31 cellular contexts compared by ENCODE assay signal in the genomic region with DNA sequence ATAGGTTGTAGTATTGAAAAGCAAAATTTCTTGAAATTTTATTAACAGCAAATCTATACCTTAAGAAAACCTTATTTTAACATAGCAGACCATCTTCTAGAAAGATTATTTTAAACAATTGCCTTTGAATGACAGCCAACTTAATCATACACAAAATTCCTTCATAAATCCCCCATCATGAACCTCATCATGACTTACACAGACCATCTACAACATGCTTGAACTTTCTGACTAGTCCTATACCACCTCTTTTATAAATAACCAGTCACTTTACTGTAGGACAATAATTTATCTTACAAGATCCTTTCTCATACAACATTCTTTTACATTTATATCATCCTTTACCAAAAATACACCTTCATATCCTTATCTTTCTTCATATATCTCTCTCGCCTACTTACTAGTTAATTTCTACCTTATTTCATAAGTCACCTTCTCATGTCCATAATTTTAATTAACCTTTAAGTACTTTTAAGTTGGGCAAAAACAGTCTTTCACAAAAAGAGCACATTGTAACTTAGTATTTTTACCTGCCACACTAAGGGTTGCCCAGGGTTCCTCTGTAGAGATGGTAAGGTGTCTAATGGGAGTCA. TPM values are rescaled to one million over a fixed set of nuclear protein-coding genes. Genes with fewer than 3 reads are reported as not detected.
A peak's percentile ranks its signal among the peaks of the same experiment; 100 is the strongest.
DNase-seq lines count a peak whose midpoint lies in the region; ATAC-seq, FAIRE-seq and TF ChIP-seq lines count a peak whose summit lies in the region.
"Had no signal": no experiment of that assay in that cellular context is flagged by ENCODE, and none has a peak within 500 bp of the region (broad histone marks: within the 10 kb centered on the region; RNA-seq: fewer than 3 reads in every experiment).

No MANE protein-coding gene starts in this region.

- intact Hi-C loops in HepG2 (cut with micrococcal nuclease; ENCODE audit: unreplicated experiment) (no loop called here), right lobe of liver (cut with DNase I) (no loop called here)

- H3K9ac ChIP-seq in HepG2 (ENCODE audit: insufficient read depth, low read depth, low read length) = no peak overlapping the region
- H3K9ac ChIP-seq: parathyroid adenoma had no signal

- peaks cover 61% of the 10 kb centered on the region for H3K9me3 ChIP-seq in HepG2 (ENCODE audit: low read length)
- no peaks in the 10 kb centered on the region for H3K9me3 ChIP-seq in right lobe of liver
- H3K9me3 ChIP-seq: colonic mucosa, Peyer's patch, upper lobe of right lung had no signal

- WGBS in HepG2 (ENCODE audit: low lambda C conversion rate) = 5% methylated on average over 1 of the region's 1 CpG
- 35% methylated on average over 1 of the region's 1 CpG for WGBS in right lobe of liver (ENCODE audit: insufficient coverage, low coverage, low lambda C conversion rate, missing lambda C conversion rate)

- no TSS peak for BruUV-seq in HepG2 (replicated peaks; lab: Mats Ljungman, UMichigan)

- TF ChIP-seq POLR2A in HepG2 (IDR thresholded peaks at IDR 0.05; ENCODE audit: insufficient read depth in 1 of 2, low read depth in 2 of 2, low read length in 2 of 2) (no peak), right lobe of liver (IDR thresholded peaks at IDR 0.05) (no peak)

- no peak overlapping the region for H3K4me2 ChIP-seq in HepG2 (ENCODE audit: low read depth, low read length)

- DNase-seq in HepG2 (ENCODE audit: low spot score) = no peak
- no peak for DNase-seq in right lobe of liver
- peak; percentile 21 for DNase-seq in M059J (ENCODE audit: low read depth)
- peak; percentile 39 for DNase-seq in astrocyte of the spinal cord (ENCODE audit: low read depth, low spot score)
- DNase-seq in GM10266 (ENCODE audit: extremely low spot score) = no peak
- DNase-seq in superior temporal gyrus (ENCODE audit: extremely low spot score) = no peak
- no peak for DNase-seq in GM10248 (ENCODE audit: extremely low spot score)
- DNase-seq: activated CD4-positive, alpha-beta T cell treated with anti-CD3 and anti-CD28 coated beads, Interleukin-2, amount 50 U/mL, for 1 hour; activated CD8-positive, alpha-beta memory T cell treated with anti-CD3 and anti-CD28 coated beads, Interleukin-2, amount 10 ng/mL, durations not matched to agents 7 days and 5 days; activated naive CD4-positive, alpha-beta T cell treated with Interleukin-2 at 50 U/mL for 16 hours; activated T-cell treated with anti-CD3 and anti-CD28 coated beads, Interleukin-2, amount 50 U/mL, for 48 hours; Calu3; colonic mucosa; effector memory CD4-positive, alpha-beta T cell; GOT3; heart left ventricle; kidney glomerular epithelial cell; lower lobe of right lung; NCI-H2029 treated with DMSO at 0.1 percent for 48 hours; NCI-H524; Peyer's patch; right cardiac atrium; stimulated activated CD4-positive, alpha-beta T cell treated with anti-CD3 and anti-CD28 coated beads, Interleukin-4, amount 100 ng/mL, for 1 hour; upper lobe of right lung had no signal

- FAIRE-seq in HepG2 (lab: Jason Lieb, UNC) = no peak
- FAIRE-seq: bronchial epithelial cell had no signal

- H3K79me2 ChIP-seq in HepG2 (ENCODE audit: insufficient read depth, low read length) = no peaks in the 10 kb centered on the region
- H3K79me2 ChIP-seq: parathyroid adenoma had no signal

- TF ChIP-seq CTCF in HepG2 (CRISPR knock-in tag; IDR thresholded peaks at IDR 0.05) (no peak), right lobe of liver (IDR thresholded peaks at IDR 0.05) (no peak), astrocyte of the spinal cord (IDR thresholded peaks at IDR 0.05; ENCODE audit: low read depth, low read length) (no peak), GM10266 (IDR thresholded peaks at IDR 0.05; ENCODE audit: control insufficient read depth, insufficient read depth, low read depth, missing control alignments) (no peak), GM10248 (IDR thresholded peaks at IDR 0.05; ENCODE audit: control extremely low read depth, extremely low read depth, low read depth, missing control alignments) (no peak)

- ATAC-seq in HepG2 = no peak
- ATAC-seq in right lobe of liver = no peak
- ATAC-seq: activated CD8-positive, alpha-beta memory T cell treated with anti-CD3 and anti-CD28 coated beads, Interleukin-2, amount 10 ng/mL, durations not matched to agents 7 days and 5 days; foreskin keratinocyte; heart left ventricle; lower lobe of right lung; right cardiac atrium; upper lobe of right lung; WTC11 had no signal

- no peak for TF ChIP-seq RAD21 in HepG2 (CRISPR knock-in tag; IDR thresholded peaks at IDR 0.05)

- H3K27ac ChIP-seq in HepG2 (ENCODE audit: extremely low read length, insufficient read depth, low read length) (no peak overlapping the region), right lobe of liver (no peak overlapping the region)
- H3K27ac ChIP-seq: colonic mucosa, foreskin keratinocyte, heart left ventricle, lower lobe of right lung, parathyroid adenoma, Peyer's patch, SJSA1, upper lobe of right lung had no signal

- no peak for TF ChIP-seq EP300 in HepG2 (IDR thresholded peaks at IDR 0.05; ENCODE audit: low read depth in 2 of 2, low read length in 2 of 2)
- no peak for TF ChIP-seq EP300 in HepG2 (CRISPR knock-in tag; IDR thresholded peaks at IDR 0.05; ENCODE audit: borderline replicate concordance)

- H4K20me1 ChIP-seq in HepG2 (ENCODE audit: insufficient read depth, low read length) = no peaks in the 10 kb centered on the region

- H3K4me3 ChIP-seq in HepG2 (replicated peaks in 1 of 3; ENCODE audit: insufficient read depth in 1 of 3, low read depth in 2 of 3, low read length in 3 of 3) (no peak overlapping the region), right lobe of liver (no peak overlapping the region), astrocyte of the spinal cord (ENCODE audit: low read depth, low read length) (no peak overlapping the region)
- H3K4me3 ChIP-seq: colonic mucosa, heart left ventricle, lower lobe of right lung, Peyer's patch, SJSA1, upper lobe of right lung had no signal

- H3K36me3 ChIP-seq in HepG2 (replicated peaks in 1 of 2; ENCODE audit: control insufficient read depth in 1 of 2, insufficient read depth in 2 of 2, low read length in 2 of 2) (no peaks in the 10 kb centered on the region), right lobe of liver (no peaks in the 10 kb centered on the region)
- H3K36me3 ChIP-seq: colonic mucosa, heart left ventricle, lower lobe of right lung, Peyer's patch, SJSA1, upper lobe of right lung had no signal

- H2AFZ ChIP-seq in HepG2 (ENCODE audit: low read length) = no peak overlapping the region
- H2AFZ ChIP-seq: parathyroid adenoma had no signal

- H3K4me1 ChIP-seq in HepG2 (ENCODE audit: insufficient read depth, low read length) = no peaks in the 10 kb centered on the region
- H3K4me1 ChIP-seq in right lobe of liver = no peaks in the 10 kb centered on the region
- H3K4me1 ChIP-seq: colonic mucosa, foreskin keratinocyte, heart left ventricle, lower lobe of right lung, parathyroid adenoma, Peyer's patch, SJSA1, upper lobe of right lung had no signal

- POLR2A ChIA-PET in HepG2 (lab: Yijun Ruan, JAX) (no interaction called here), GM10248 (lab: Yijun Ruan, JAX) (no interaction called here)

- H3K27me3 ChIP-seq in HepG2 (ENCODE audit: control insufficient read depth in 1 of 2, insufficient read depth in 2 of 2, low read length in 2 of 2) (no peaks in the 10 kb centered on the region), right lobe of liver (no peaks in the 10 kb centered on the region)
- H3K27me3 ChIP-seq: colonic mucosa, foreskin keratinocyte, heart left ventricle, Peyer's patch, SJSA1, upper lobe of right lung had no signal

- in situ Hi-C loops in HepG2 (cut with HindIII; ENCODE audit: extremely low pct_ligation_motif_present, low pct_unique_long_range_greater_than_20kb) (no loop called here), astrocyte of the spinal cord (cut with HindIII; ENCODE audit: low sequenced_read_pairs) (no loop called here)

- CTCF ChIA-PET in HepG2 (lab: Yijun Ruan, JAX; ENCODE audit: low intra/inter-chr PET ratio, low total read pairs) (no interaction called here), GM10248 (lab: Yijun Ruan, JAX) (no interaction called here)

TF ChIP-seq in HepG2, 621 proteins besides CTCF, POLR2A, EP300 and RAD21:
- TF ChIP-seq ZNF3 (CRISPR knock-in tag; IDR thresholded peaks at IDR 0.05) (no peak), KDM3A (CRISPR knock-in tag; IDR thresholded peaks at IDR 0.05; ENCODE audit: low read depth) (no peak), ZFP36 (IDR thresholded peaks at IDR 0.05; ENCODE audit: borderline replicate concordance, low read depth, low read length, partially characterized antibody) (peak; percentile 40), SOX6 (IDR thresholded peaks at IDR 0.05) (no peak), SOX6 (CRISPR knock-in tag; IDR thresholded peaks at IDR 0.05) (no peak)
TF ChIP-seq in HepG2: peak in this region for 1.

RNA-seq across cellular contexts. Expression of gene PTN, which starts 16.6 kb away (rescaled TPM):
- total RNA-seq in HepG2 (2016; rRNA removed; fragmentation: Illumina TruSeq; extraction: Trizol) (not detected in 2 replicates), right lobe of liver (1 to 10 TPM in 2 of 6 experiments, under 1 TPM in 4; 0.31 to 1.7 (median 0.89) TPM)
- not detected in 2 replicates for total RNA-seq in HepG2 (2016; cell fraction: cytosol; rRNA removed; fragmentation: Illumina TruSeq; extraction: Trizol; ENCODE audit: low read depth)
- total RNA-seq in HepG2 (2016; cell fraction: insoluble cytoplasmic fraction; rRNA removed; fragmentation: Illumina TruSeq; extraction: Trizol) = not detected in 2 replicates
- not detected in 2 replicates for total RNA-seq in HepG2 (2016; cell fraction: membrane; rRNA removed; fragmentation: Illumina TruSeq; extraction: Trizol)
- total RNA-seq in HepG2 (2016; cell fraction: nucleus; rRNA removed; fragmentation: Illumina TruSeq; extraction: Trizol) = not detected in 2 replicates
- polyA plus RNA-seq in HepG2 (2011; rRNA removed) = not detected in 2 replicates
- not detected in 2 replicates for polyA plus RNA-seq in HepG2 (2011; cell fraction: cytosol; rRNA removed)
- polyA plus RNA-seq in HepG2 (2011; cell fraction: nucleus; rRNA removed) = not detected in 2 replicates
- polyA plus RNA-seq in HepG2 (2012) = not detected in 2 replicates
- not detected in 2 replicates for polyA plus RNA-seq in HepG2 (2016; cell fraction: cytosol; fragmentation: Illumina TruSeq; extraction: Trizol; ENCODE audit: low read depth)
- polyA plus RNA-seq in HepG2 (2016; cell fraction: insoluble cytoplasmic fraction; fragmentation: Illumina TruSeq; extraction: Trizol; ENCODE audit: low read depth) = not detected in 2 replicates
- polyA plus RNA-seq in HepG2 (2016; cell fraction: membrane; fragmentation: Illumina TruSeq; extraction: Trizol; ENCODE audit: low read depth) = not detected in 2 replicates
- not detected in 2 replicates for polyA plus RNA-seq in HepG2 (2016; cell fraction: nucleus; fragmentation: Illumina TruSeq; extraction: Trizol; ENCODE audit: insufficient read depth, low read depth)
- not detected in 2 replicates for polyA minus RNA-seq in HepG2 (2011; rRNA and poly(A)+ RNA removed; ENCODE audit: low replicate concordance)
- polyA minus RNA-seq in HepG2 (2011; cell fraction: cytosol; rRNA and poly(A)+ RNA removed) = not detected in 2 replicates
- polyA minus RNA-seq in HepG2 (2011; cell fraction: nucleus; rRNA and poly(A)+ RNA removed) = not detected in 2 replicates
- 76.2 and 114 TPM in 2 replicates for total RNA-seq in M059J (2014; rRNA removed; shearing (Covaris generic))
- total RNA-seq: activated CD8-positive, alpha-beta memory T cell treated with anti-CD3 and anti-CD28 coated beads, Interleukin-2, amount 10 ng/mL, durations not matched to agents 7 days and 5 days; G401 had no signal
- polyA plus RNA-seq: CD14-positive monocyte had no signal

Comparison
In these comparisons a context has a peak if more than half of its experiments do, and no peak if none do; other contexts are left out.
1. DNase-seq: peak in M059J (single experiment) and astrocyte of the spinal cord (single experiment); none in HepG2 (single experiment), right lobe of liver (0 of 3), GM10266 (single experiment), superior temporal gyrus (single experiment) and GM10248 (single experiment).
2. RNA of gene PTN, which starts 16.6 kb away (total RNA-seq): 76.2 to 114 TPM in M059J; 0.31 to 1.7 TPM in right lobe of liver and not detected in HepG2; every median in the first group is over 10 times any median in the second.